In genomic region chr11:119307974-119308373, GRCh38 we compare ENCODE assay signal across 16 cellular contexts. TPM values are rescaled to one million over a fixed set of nuclear protein-coding genes. Genes with fewer than 3 reads are reported as not detected.
"Had no signal": no experiment of that assay in that cellular context is flagged by ENCODE, and none has a peak within 500 bp of the region (broad histone marks: within the 10 kb centered on the region; RNA-seq: fewer than 3 reads in every experiment).

No MANE protein-coding gene starts in this region.

- H3K4me3 Mint-ChIP-seq: activated CD4-positive, alpha-beta memory T cell treated with anti-CD3 and anti-CD28 coated beads, Interleukin-2, amount 10 ng/mL, durations not matched to agents 7 days and 5 days; activated CD4-positive, alpha-beta T cell treated with anti-CD3 and anti-CD28 coated beads for 36 hours; activated naive CD8-positive, alpha-beta T cell treated with anti-CD3 and anti-CD28 coated beads, Interleukin-2, amount 50 U/mL, for 24 hours; effector memory CD8-positive, alpha-beta T cell had no signal

- H3K27ac Mint-ChIP-seq: activated CD4-positive, alpha-beta memory T cell treated with anti-CD3 and anti-CD28 coated beads, Interleukin-2, amount 10 ng/mL, durations not matched to agents 7 days and 5 days; activated naive CD8-positive, alpha-beta T cell treated with anti-CD3 and anti-CD28 coated beads, Interleukin-2, amount 50 U/mL, for 24 hours; effector memory CD8-positive, alpha-beta T cell had no signal

- H3K27ac ChIP-seq: epithelial cell of prostate, pancreas had no signal

- DNase-seq: activated CD4-positive, alpha-beta memory T cell treated with anti-CD3 and anti-CD28 coated beads, Interleukin-2, amount 10 ng/mL, durations not matched to agents 7 days and 5 days; activated CD4-positive, alpha-beta T cell treated with anti-CD3 and anti-CD28 coated beads for 36 hours; activated CD8-positive, alpha-beta memory T cell treated with anti-CD3 and anti-CD28 coated beads, Interleukin-2, amount 50 U/mL, for 48 hours; activated naive CD8-positive, alpha-beta T cell treated with anti-CD3 and anti-CD28 coated beads, Interleukin-2, amount 50 U/mL, for 24 hours; cortex of kidney; effector memory CD8-positive, alpha-beta T cell; glutamatergic neuron; pancreas; T-helper 9 cell; upper lobe of left lung had no signal

- H3K27me3 ChIP-seq: pancreas, upper lobe of left lung had no signal

- H3K9me3 ChIP-seq: pancreas, upper lobe of left lung had no signal

- H3K4me1 ChIP-seq: pancreas had no signal

- H3K9me3 Mint-ChIP-seq: activated CD4-positive, alpha-beta memory T cell treated with anti-CD3 and anti-CD28 coated beads, Interleukin-2, amount 10 ng/mL, durations not matched to agents 7 days and 5 days; activated naive CD8-positive, alpha-beta T cell treated with anti-CD3 and anti-CD28 coated beads, Interleukin-2, amount 50 U/mL, for 24 hours; effector memory CD8-positive, alpha-beta T cell; neural crest cell had no signal

- H3K4me3 ChIP-seq: pancreas, skin epidermis, upper lobe of left lung had no signal

- ATAC-seq: activated CD4-positive, alpha-beta T cell treated with anti-CD3 and anti-CD28 coated beads for 36 hours; activated naive CD8-positive, alpha-beta T cell treated with anti-CD3 and anti-CD28 coated beads, Interleukin-2, amount 50 U/mL, for 24 hours; effector memory CD8-positive, alpha-beta T cell; pancreas had no signal

- H3K4me1 Mint-ChIP-seq: neural crest cell had no signal

- H3K27me3 Mint-ChIP-seq: activated CD4-positive, alpha-beta memory T cell treated with anti-CD3 and anti-CD28 coated beads, Interleukin-2, amount 10 ng/mL, durations not matched to agents 7 days and 5 days; activated CD4-positive, alpha-beta T cell treated with anti-CD3 and anti-CD28 coated beads for 36 hours; activated naive CD8-positive, alpha-beta T cell treated with anti-CD3 and anti-CD28 coated beads, Interleukin-2, amount 50 U/mL, for 24 hours had no signal

RNA-seq across cellular contexts. Expression of gene C1QTNF5, which starts 32.7 kb away (rescaled TPM):
- total RNA-seq: activated CD4-positive, alpha-beta memory T cell treated with anti-CD3 and anti-CD28 coated beads, Interleukin-2, amount 10 ng/mL, durations not matched to agents 7 days and 5 days; activated CD4-positive, alpha-beta T cell treated with anti-CD3 and anti-CD28 coated beads for 36 hours had no signal

RNA-seq across cellular contexts. Expression of gene MFRP, which starts 38.5 kb away (rescaled TPM):
- total RNA-seq: activated CD4-positive, alpha-beta memory T cell treated with anti-CD3 and anti-CD28 coated beads, Interleukin-2, amount 10 ng/mL, durations not matched to agents 7 days and 5 days; activated CD4-positive, alpha-beta T cell treated with anti-CD3 and anti-CD28 coated beads for 36 hours; cardiac septum; neural crest cell; pancreas; renal cortical epithelial cell; subcutaneous adipose tissue; upper lobe of left lung had no signal
- polyA plus RNA-seq: pancreas had no signal
